In the genomic region with DNA sequence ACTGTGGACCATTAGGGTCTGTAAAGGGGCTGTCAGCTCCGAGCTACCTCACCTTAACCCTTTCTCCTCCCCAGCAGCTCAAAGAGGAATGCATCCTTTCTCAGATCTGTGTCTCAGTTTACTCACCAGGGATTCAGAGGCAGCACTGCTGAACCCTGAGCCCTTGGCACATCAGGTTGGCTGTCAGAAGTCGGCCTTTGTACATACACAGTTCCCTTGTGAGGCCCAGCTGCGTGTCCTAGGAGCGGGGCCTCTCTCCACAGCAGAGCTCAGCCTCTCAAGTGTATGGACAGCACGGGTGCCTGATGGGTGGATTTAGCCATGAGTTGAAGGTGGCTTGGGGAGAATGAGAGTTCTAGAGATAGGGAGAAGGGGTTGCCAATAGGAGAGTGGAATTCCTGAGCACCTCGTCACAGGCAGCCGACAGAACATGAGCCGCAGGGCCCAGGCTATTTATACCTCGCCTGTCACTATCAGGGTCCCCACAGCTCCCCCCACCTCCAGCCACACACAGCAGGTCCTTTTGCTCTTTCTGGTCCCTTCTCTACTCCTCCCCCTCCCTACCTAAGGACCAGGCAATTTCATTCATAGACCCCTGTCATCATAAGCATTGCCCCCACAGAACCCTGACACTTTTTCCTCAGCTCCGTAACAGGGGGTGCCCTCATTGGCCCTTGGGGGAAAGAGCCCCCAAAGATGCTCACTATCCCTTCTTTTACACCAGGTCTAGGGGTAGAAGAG, we compare ENCODE assay signal across 1 cellular context.
TF ChIP-seq lines count a peak whose summit lies in the region.

No MANE protein-coding gene starts in this region.

TF ChIP-seq in SK-N-SH treated with all-trans-retinoic acid at 6 μM for 48 hours, 23 proteins besides CTCF, POLR2A, EP300 and RAD21 (continued from another document):
- TF ChIP-seq, protein P1, sequence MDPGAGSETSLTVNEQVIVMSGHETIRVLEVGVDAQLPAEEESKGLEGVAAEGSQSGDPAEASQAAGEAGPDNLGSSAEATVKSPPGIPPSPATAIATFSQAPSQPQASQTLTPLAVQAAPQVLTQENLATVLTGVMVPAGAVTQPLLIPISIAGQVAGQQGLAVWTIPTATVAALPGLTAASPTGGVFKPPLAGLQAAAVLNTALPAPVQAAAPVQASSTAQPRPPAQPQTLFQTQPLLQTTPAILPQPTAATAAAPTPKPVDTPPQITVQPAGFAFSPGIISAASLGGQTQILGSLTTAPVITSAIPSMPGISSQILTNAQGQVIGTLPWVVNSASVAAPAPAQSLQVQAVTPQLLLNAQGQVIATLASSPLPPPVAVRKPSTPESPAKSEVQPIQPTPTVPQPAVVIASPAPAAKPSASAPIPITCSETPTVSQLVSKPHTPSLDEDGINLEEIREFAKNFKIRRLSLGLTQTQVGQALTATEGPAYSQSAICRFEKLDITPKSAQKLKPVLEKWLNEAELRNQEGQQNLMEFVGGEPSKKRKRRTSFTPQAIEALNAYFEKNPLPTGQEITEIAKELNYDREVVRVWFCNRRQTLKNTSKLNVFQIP (CRISPR knock-in tag; IDR thresholded peaks at IDR 0.05; ENCODE audit: borderline replicate concordance, low read depth) = no peak
- TF ChIP-seq CSDC2 (CRISPR knock-in tag; IDR thresholded peaks at IDR 0.05) (no peak), SNAI2 (CRISPR knock-in tag; IDR thresholded peaks at IDR 0.05) (no peak), TCF4 (CRISPR knock-in tag; IDR thresholded peaks at IDR 0.05; ENCODE audit: borderline replicate concordance) (no peak), OSR1 (CRISPR knock-in tag; IDR thresholded peaks at IDR 0.05) (no peak)
- TF ChIP-seq, protein P2, sequence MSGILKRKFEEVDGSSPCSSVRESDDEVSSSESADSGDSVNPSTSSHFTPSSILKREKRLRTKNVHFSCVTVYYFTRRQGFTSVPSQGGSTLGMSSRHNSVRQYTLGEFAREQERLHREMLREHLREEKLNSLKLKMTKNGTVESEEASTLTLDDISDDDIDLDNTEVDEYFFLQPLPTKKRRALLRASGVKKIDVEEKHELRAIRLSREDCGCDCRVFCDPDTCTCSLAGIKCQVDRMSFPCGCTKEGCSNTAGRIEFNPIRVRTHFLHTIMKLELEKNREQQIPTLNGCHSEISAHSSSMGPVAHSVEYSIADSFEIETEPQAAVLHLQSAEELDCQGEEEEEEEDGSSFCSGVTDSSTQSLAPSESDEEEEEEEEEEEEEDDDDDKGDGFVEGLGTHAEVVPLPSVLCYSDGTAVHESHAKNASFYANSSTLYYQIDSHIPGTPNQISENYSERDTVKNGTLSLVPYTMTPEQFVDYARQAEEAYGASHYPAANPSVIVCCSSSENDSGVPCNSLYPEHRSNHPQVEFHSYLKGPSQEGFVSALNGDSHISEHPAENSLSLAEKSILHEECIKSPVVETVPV (CRISPR knock-in tag; IDR thresholded peaks at IDR 0.05) = no peak
TF ChIP-seq in SK-N-SH treated with all-trans-retinoic acid at 6 μM for 48 hours: peak in this region for 0.
